Comparison of ENCODE assay signal across 18 cellular contexts in the genomic region with DNA sequence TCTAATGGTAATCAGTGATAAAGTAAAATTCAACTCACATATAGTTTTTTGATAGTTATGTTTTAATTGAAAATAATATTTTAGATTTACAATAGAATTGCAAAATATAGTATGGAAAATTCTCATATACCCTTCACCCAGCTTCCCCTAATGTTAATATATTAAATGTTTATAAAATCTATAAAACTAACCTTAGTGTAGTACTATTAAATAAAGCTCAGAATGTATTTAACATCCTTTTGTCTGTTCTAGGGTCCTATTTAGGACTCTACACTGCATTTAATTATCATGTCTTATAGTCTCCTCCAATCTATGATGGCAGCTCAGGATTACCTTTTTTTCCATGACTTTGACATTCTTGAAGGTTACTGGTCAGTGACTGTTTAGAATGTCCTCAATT.
DNase-seq lines count a peak whose midpoint lies in the region; FAIRE-seq and TF ChIP-seq lines count a peak whose summit lies in the region.
"Had no signal": no experiment of that assay in that cellular context is flagged by ENCODE, and none has a peak within 500 bp of the region (broad histone marks: within the 10 kb centered on the region; RNA-seq: fewer than 3 reads in every experiment).

No MANE protein-coding gene starts in this region.

- no peak overlapping the region for H3K27ac ChIP-seq in HEK293 (ENCODE audit: extremely low read depth, low read depth, low read length)
- no peak overlapping the region for H3K27ac ChIP-seq in testis
- H3K27ac ChIP-seq: A549; BLaER1 treated with 17β-estradiol and CSF1 and Interleukin-3, amounts not matched to agents 10 nM and 100 nM; C4-2B had no signal

- no peaks in the 10 kb centered on the region for H3K4me1 ChIP-seq in HEK293 (ENCODE audit: control insufficient read depth, insufficient read depth, low read length)
- H3K4me1 ChIP-seq in testis = no peaks in the 10 kb centered on the region
- H3K4me1 ChIP-seq: A549; BLaER1 treated with 17β-estradiol and CSF1 and Interleukin-3, amounts not matched to agents 10 nM and 100 nM; Caco-2 had no signal

- CTCF ChIA-PET in HEK293 (lab: Yijun Ruan, JAX) = no interaction called here

- intact Hi-C loops in testis (cut with DNase I; ENCODE audit: low total_unique reads) = no loop called here

- TF ChIP-seq POLR2A in testis (IDR thresholded peaks at IDR 0.05) = no peak

- TF ChIP-seq CTCF in HEK293 (tag by site-specific recombination; IDR thresholded peaks at IDR 0.05) = no peak
- TF ChIP-seq CTCF in testis (IDR thresholded peaks at IDR 0.05) = no peak

- H3K36me3 ChIP-seq in HEK293 (ENCODE audit: control insufficient read depth in 2 of 2, insufficient read depth in 1 of 2, low read length in 2 of 2) (no peaks in the 10 kb centered on the region), testis (ENCODE audit: low read depth, missing control alignments) (no peaks in the 10 kb centered on the region)
- H3K36me3 ChIP-seq: BLaER1 treated with 17β-estradiol and CSF1 and Interleukin-3, amounts not matched to agents 10 nM and 100 nM had no signal

- no peaks in the 10 kb centered on the region for H3K27me3 ChIP-seq in testis
- H3K27me3 ChIP-seq: BLaER1 treated with 17β-estradiol and CSF1 and Interleukin-3, amounts not matched to agents 10 nM and 100 nM had no signal

- H3K4me3 ChIP-seq in HEK293 (ENCODE audit: low read depth, low read length) (no peak overlapping the region), testis (no peak overlapping the region)
- H3K4me3 ChIP-seq: A549; BLaER1 treated with 17β-estradiol and CSF1 and Interleukin-3, amounts not matched to agents 10 nM and 100 nM had no signal

- POLR2A ChIA-PET in HEK293 (lab: Yijun Ruan, JAX) = no interaction called here

- DNase-seq in frontal cortex (ENCODE audit: low spot score in 2 of 2) (no peak), testis (no peak), GM19238 (ENCODE audit: insufficient read length, low spot score) (no peak)
- DNase-seq in activated effector memory CD4-positive, alpha-beta T cell treated with anti-CD3 and anti-CD28 coated beads, Interleukin-2, amount 50 U/mL, for 16 hours = no peak
- DNase-seq: 8988T; AML-193; Caco-2; Calu3; CD4-positive, alpha-beta T cell; CD8-positive, alpha-beta T cell; DMS79 treated with DMSO at 0.1 percent for 48 hours; GF-D8 had no signal

- no peaks in the 10 kb centered on the region for H3K9me3 ChIP-seq in HEK293 (ENCODE audit: control insufficient read depth, insufficient read depth, low read depth, low read length)
- no peaks in the 10 kb centered on the region for H3K9me3 ChIP-seq in testis
- H3K9me3 ChIP-seq: A549; BLaER1 treated with 17β-estradiol and CSF1 and Interleukin-3, amounts not matched to agents 10 nM and 100 nM; Caco-2 had no signal

- FAIRE-seq in frontal cortex (lab: Jason Lieb, UNC) = peak; percentile 17
- FAIRE-seq: A549, G401.6, GM12891 had no signal

TF ChIP-seq in HEK293, 187 proteins besides CTCF, POLR2A, EP300 and RAD21:
- TF ChIP-seq ZNF529 (tag by site-specific recombination; IDR thresholded peaks at IDR 0.05; ENCODE audit: insufficient replicate concordance) (peak; percentile 93), ZNF248 (tag by site-specific recombination; IDR thresholded peaks at IDR 0.05) (no peak)
